ENCODE assay signal across 8 cellular contexts in the genomic region with DNA sequence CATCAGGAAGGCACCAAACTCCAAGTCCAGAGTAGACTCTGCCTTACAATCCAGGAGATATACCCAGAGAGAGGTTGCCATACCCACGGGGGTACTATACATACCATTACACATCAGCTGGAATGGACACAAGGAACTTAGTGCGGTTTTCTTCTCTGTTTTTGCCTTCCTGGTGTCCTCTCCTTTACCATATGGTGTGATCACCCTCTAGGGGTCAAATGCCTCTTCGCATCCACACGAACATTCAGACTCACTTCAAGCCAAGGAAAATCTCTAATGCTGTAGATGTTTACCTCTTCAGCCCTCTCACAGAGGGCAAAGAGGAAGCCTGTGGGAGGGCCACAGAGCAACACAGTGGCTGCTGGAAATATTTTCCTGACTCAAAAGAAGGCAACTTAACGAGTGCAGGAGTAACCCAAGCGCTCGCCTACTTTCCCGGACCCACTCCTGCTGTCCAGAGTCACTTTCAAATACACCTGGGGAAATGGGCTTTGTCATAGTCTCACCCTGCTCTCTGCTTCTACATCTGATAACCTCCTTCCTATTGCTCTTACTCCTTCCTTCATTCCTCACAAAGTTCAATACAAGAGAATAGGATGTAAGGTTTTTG.
DNase-seq lines count a peak whose midpoint lies in the region; ATAC-seq and TF ChIP-seq lines count a peak whose summit lies in the region.

No MANE protein-coding gene starts in this region.

- no peak overlapping the region for H3K4me2 ChIP-seq in mammary epithelial cell (ENCODE audit: insufficient read depth, low read depth, low read length)

- dilution Hi-C loops in mammary epithelial cell (cut with HindIII; ENCODE audit: low sequenced_read_pairs) = no loop called here

- ATAC-seq in lower lobe of right lung (peak; percentile 65 to 72), HG03354 (IDR thresholded peaks at IDR 0.05; ENCODE audit: poor library complexity, severe bottlenecking, unreplicated experiment) (no peak)

- H3K4me1 ChIP-seq in mammary epithelial cell (ENCODE audit: insufficient read depth, low read length) (no peaks in the 10 kb centered on the region), lower lobe of right lung (no peaks in the 10 kb centered on the region)

- H3K9me3 ChIP-seq in mammary epithelial cell (replicated peaks; ENCODE audit: insufficient read depth, low read length) (no peaks in the 10 kb centered on the region), lower lobe of right lung (no peaks in the 10 kb centered on the region)

- intact Hi-C loops in mammary epithelial cell (cut with micrococcal nuclease) = loop anchor here (1.0 to 10.0 kb wide), 7 partner anchors 114 to 748 kb away; partner anchors contain the start of gene GLI3
- intact Hi-C loops in lower lobe of right lung (cut with DNase I) = loop anchor here (10.0 kb wide), 1 partner anchor 746 kb away; no protein-coding TSS in a partner anchor

- TF ChIP-seq CTCF in mammary epithelial cell (conservative IDR thresholded peaks at IDR 0.05 in 1 of 2, IDR thresholded peaks at IDR 0.05 in 1 of 2; ENCODE audit: extremely low read depth in 1 of 2, insufficient read depth in 1 of 2, low read depth in 1 of 2, low read length in 2 of 2) = peak; percentile 83 to 84
- TF ChIP-seq CTCF in lower lobe of right lung (IDR thresholded peaks at IDR 0.05) = peak; percentile 47

- in situ Hi-C loops in mammary epithelial cell (cut with MboI; ENCODE audit: low sequenced_read_pairs in 2 of 2) = loop anchor here (5.0 to 25.0 kb wide), 3 partner anchors 454 to 746 kb away; partner anchors contain the start of gene GLI3 (in 1 of the 2)

- no peak for TF ChIP-seq POLR2A in erythroblast (IDR thresholded peaks at IDR 0.05; ENCODE audit: low read length)

- H3K4me3 Mint-ChIP-seq in activated CD4-positive, alpha-beta T cell treated with anti-CD3 and anti-CD28 coated beads, Interleukin-2, amount 10 ng/mL, durations not matched to agents 7 days and 5 days = no peak overlapping the region

- peak; percentile 72 for DNase-seq in Daoy (ENCODE audit: low read depth)
- DNase-seq in LHCN-M2 (ENCODE audit: low read depth) = peak; percentile 65
- DNase-seq in mammary epithelial cell = peak; percentile 57
- DNase-seq in lower lobe of right lung = no peak
- no peak for DNase-seq in activated CD4-positive, alpha-beta T cell treated with anti-CD3 and anti-CD28 coated beads, Interleukin-2, amount 10 ng/mL, durations not matched to agents 7 days and 5 days
- DNase-seq in activated effector memory CD4-positive, alpha-beta T cell treated with Interleukin-2 at 50 U/mL for 16 hours = no peak
- DNase-seq in erythroblast (lab: John Stamatoyannopoulos, UW) = no peak

- H3K36me3 Mint-ChIP-seq in activated CD4-positive, alpha-beta T cell treated with anti-CD3 and anti-CD28 coated beads, Interleukin-2, amount 10 ng/mL, durations not matched to agents 7 days and 5 days (ENCODE audit: low read depth) = no peaks in the 10 kb centered on the region

- H3K4me1 Mint-ChIP-seq in activated CD4-positive, alpha-beta T cell treated with anti-CD3 and anti-CD28 coated beads, Interleukin-2, amount 10 ng/mL, durations not matched to agents 7 days and 5 days = no peaks in the 10 kb centered on the region

- no peak overlapping the region for H3K27ac ChIP-seq in mammary epithelial cell (ENCODE audit: insufficient read depth, low read depth, low read length)
- H3K27ac ChIP-seq in lower lobe of right lung = no peak overlapping the region

- no peak overlapping the region for H3K27ac Mint-ChIP-seq in activated CD4-positive, alpha-beta T cell treated with anti-CD3 and anti-CD28 coated beads, Interleukin-2, amount 10 ng/mL, durations not matched to agents 7 days and 5 days

- H3K9me3 Mint-ChIP-seq in activated CD4-positive, alpha-beta T cell treated with anti-CD3 and anti-CD28 coated beads, Interleukin-2, amount 10 ng/mL, durations not matched to agents 7 days and 5 days = no peaks in the 10 kb centered on the region

- no peaks in the 10 kb centered on the region for H3K27me3 ChIP-seq in mammary epithelial cell (ENCODE audit: insufficient read depth, low read length)
- H3K27me3 ChIP-seq in lower lobe of right lung (ENCODE audit: low read depth) = no peaks in the 10 kb centered on the region

- H2AFZ ChIP-seq in mammary epithelial cell (ENCODE audit: low read depth, low read length) = peak overlapping the region; percentile 3

- H3K36me3 ChIP-seq in mammary epithelial cell (ENCODE audit: insufficient read depth, low read length) (no peaks in the 10 kb centered on the region), lower lobe of right lung (no peaks in the 10 kb centered on the region)

- POLR2A ChIA-PET in activated CD4-positive, alpha-beta T cell treated with anti-CD3 and anti-CD28 coated beads, Interleukin-2, amount 10 ng/mL, durations not matched to agents 7 days and 5 days (lab: Charles Lee) = no interaction called here

- H3K79me2 ChIP-seq in mammary epithelial cell (ENCODE audit: insufficient read depth, low read length) = no peaks in the 10 kb centered on the region

- CTCF ChIA-PET in mammary epithelial cell (lab: Charles Lee; ENCODE audit: low non-redundant PET) = interaction anchor here (0.5 to 0.8 kb wide), 3 partner anchors 141 to 763 kb away, joined by 3 to 16 read pairs (median 3); no protein-coding TSS in a partner anchor
- CTCF ChIA-PET in activated CD4-positive, alpha-beta T cell treated with anti-CD3 and anti-CD28 coated beads, Interleukin-2, amount 10 ng/mL, durations not matched to agents 7 days and 5 days (lab: Charles Lee) = no interaction called here

- H3K27me3 Mint-ChIP-seq in activated CD4-positive, alpha-beta T cell treated with anti-CD3 and anti-CD28 coated beads, Interleukin-2, amount 10 ng/mL, durations not matched to agents 7 days and 5 days = no peaks in the 10 kb centered on the region

- H3K9ac ChIP-seq in mammary epithelial cell (ENCODE audit: insufficient read depth, low read length) = no peak overlapping the region

- 38% methylated on average over 8 of the region's 8 CpGs for WGBS in mammary epithelial cell (ENCODE audit: low coverage, missing lambda C conversion rate)

- no peaks in the 10 kb centered on the region for H4K20me1 ChIP-seq in mammary epithelial cell (ENCODE audit: insufficient read depth, low read length)

- H3K4me3 ChIP-seq in mammary epithelial cell (replicated peaks in 1 of 3; ENCODE audit: insufficient read depth in 1 of 3, low read depth in 2 of 3, low read length in 3 of 3) (no peak overlapping the region), lower lobe of right lung (no peak overlapping the region)

- no TSS peak for BruUV-seq in mammary epithelial cell (replicated peaks; lab: Mats Ljungman, UMichigan)

Comparison
In these comparisons a context has a peak if more than half of its experiments do, and no peak if none do; other contexts are left out.
1. DNase-seq: peak in Daoy (single experiment), LHCN-M2 (single experiment) and mammary epithelial cell (single experiment); none in lower lobe of right lung (single experiment), activated CD4-positive, alpha-beta T cell treated with anti-CD3 and anti-CD28 coated beads, Interleukin-2, amount 10 ng/mL, durations not matched to agents 7 days and 5 days (single experiment), activated effector memory CD4-positive, alpha-beta T cell treated with Interleukin-2 at 50 U/mL for 16 hours (single experiment) and erythroblast (0 of 2).